17 cellular contexts compared by ENCODE assay signal in genomic region chr9:130315446-130316226, GRCh38. TPM values are rescaled to one million over a fixed set of nuclear protein-coding genes. Genes with fewer than 3 reads are reported as not detected.
A peak's percentile ranks its signal among the peaks of the same experiment; 100 is the strongest.
DNase-seq lines count a peak whose midpoint lies in the region; ATAC-seq and TF ChIP-seq lines count a peak whose summit lies in the region.
"Had no signal": no experiment of that assay in that cellular context is flagged by ENCODE, and none has a peak within 500 bp of the region (broad histone marks: within the 10 kb centered on the region; RNA-seq: fewer than 3 reads in every experiment).

No MANE protein-coding gene starts in this region.

- no peak for TF ChIP-seq POLR2A in esophagus squamous epithelium (IDR thresholded peaks at IDR 0.05)
- TF ChIP-seq POLR2A in lower leg skin (IDR thresholded peaks at IDR 0.05): no peak

- peak overlapping the region in 3 of 4 donors; percentile 72 to 86 (median 82) for H3K27ac ChIP-seq in esophagus squamous epithelium
- H3K27ac ChIP-seq in muscle layer of colon (ENCODE audit: low read depth, low read length): peak overlapping the region; percentile 49
- H3K27ac ChIP-seq: BLaER1 treated with 17β-estradiol and CSF1 and Interleukin-3, amounts not matched to agents 10 nM and 100 nM; PC-9 had no signal

- TF ChIP-seq CTCF in esophagus squamous epithelium (IDR thresholded peaks at IDR 0.05): no peak
- no peak for TF ChIP-seq CTCF in lower leg skin (IDR thresholded peaks at IDR 0.05)
- no peak for TF ChIP-seq CTCF in type B pancreatic cell (conservative IDR thresholded peaks at IDR 0.05)

- WGBS in esophagus squamous epithelium, 2 donors: 52 to 72% methylated on average over 8 of the region's 13 CpGs
- WGBS in lower leg skin, 2 donors: 77 to 82% methylated on average over 11 to 13 of the region's 13 CpGs

- H3K27me3 Mint-ChIP-seq in type B pancreatic cell: peaks cover 28% of the 10 kb centered on the region

- H3K27ac Mint-ChIP-seq in type B pancreatic cell: no peak overlapping the region

- DNase-seq in left ventricle myocardium superior: peak; percentile 23
- no peak for DNase-seq in cardiac septum (ENCODE audit: low spot score)
- no peak for DNase-seq in esophagus squamous epithelium (lab: John Stamatoyannopoulos, UW)
- DNase-seq in lower leg skin (ENCODE audit: low spot score in 2 of 2): no peak
- DNase-seq in type B pancreatic cell (ENCODE audit: extremely low spot score, unreplicated experiment): no peak
- DNase-seq in NCI-H2196 treated with DMSO at 0.1 percent for 48 hours (lab: John Stamatoyannopoulos, UW; ENCODE audit: unreplicated experiment): no peak
- DNase-seq: 8988T, EL, KBM-7, NCI-H1092, NCI-H226, PC-9, SHP77 had no signal

- H3K36me3 ChIP-seq in esophagus squamous epithelium: no peaks in the 10 kb centered on the region
- peaks cover 16% of the 10 kb centered on the region for H3K36me3 ChIP-seq in muscle layer of colon (ENCODE audit: insufficient read depth, low read length)
- H3K36me3 ChIP-seq: BLaER1 treated with 17β-estradiol and CSF1 and Interleukin-3, amounts not matched to agents 10 nM and 100 nM had no signal

- peaks cover 9% of the 10 kb centered on the region for H3K4me1 Mint-ChIP-seq in type B pancreatic cell (ENCODE audit: unreplicated experiment)

- no peaks in the 10 kb centered on the region for H3K36me3 Mint-ChIP-seq in type B pancreatic cell

- intact Hi-C loops in left ventricle myocardium superior (cut with micrococcal nuclease) (no loop called here), cardiac septum (cut with DNase I) (no loop called here), esophagus squamous epithelium (cut with DNase I) (no loop called here), lower leg skin (cut with DNase I; ENCODE audit: low total_unique reads) (no loop called here)

- no peak for ATAC-seq in left ventricle myocardium superior
- no peak for ATAC-seq in HG03196 (IDR thresholded peaks at IDR 0.05; ENCODE audit: unreplicated experiment)

- H3K4me3 ChIP-seq in esophagus squamous epithelium: no peak overlapping the region
- H3K4me3 ChIP-seq in muscle layer of colon (ENCODE audit: low read depth in 1 of 2, low read length in 2 of 2): no peak overlapping the region
- no peak overlapping the region for H3K4me3 ChIP-seq in lower leg skin (ENCODE audit: low read depth, poor library complexity, severe bottlenecking)
- H3K4me3 ChIP-seq: BLaER1 treated with 17β-estradiol and CSF1 and Interleukin-3, amounts not matched to agents 10 nM and 100 nM; PC-9 had no signal

- H3K27me3 ChIP-seq in esophagus squamous epithelium (peaks cover 0 to 36% (median 0%) of the 10 kb centered on the region in 4 donors), muscle layer of colon (ENCODE audit: control insufficient read depth in 1 of 2, insufficient read depth in 2 of 2, low read length in 2 of 2) (no peaks in the 10 kb centered on the region)
- H3K27me3 ChIP-seq: BLaER1 treated with 17β-estradiol and CSF1 and Interleukin-3, amounts not matched to agents 10 nM and 100 nM had no signal

- H3K9me3 ChIP-seq in esophagus squamous epithelium (no peaks in the 10 kb centered on the region), muscle layer of colon (ENCODE audit: low read length) (no peaks in the 10 kb centered on the region)
- H3K9me3 ChIP-seq: BLaER1 treated with 17β-estradiol and CSF1 and Interleukin-3, amounts not matched to agents 10 nM and 100 nM had no signal

- peaks cover 0 to 50% (median 13%) of the 10 kb centered on the region in 3 donors for H3K4me1 ChIP-seq in esophagus squamous epithelium
- peaks cover 34% of the 10 kb centered on the region for H3K4me1 ChIP-seq in muscle layer of colon (ENCODE audit: insufficient read depth, low read length)

- no peaks in the 10 kb centered on the region for H3K9me3 Mint-ChIP-seq in type B pancreatic cell

- no peak overlapping the region for H3K9ac ChIP-seq in muscle layer of colon (ENCODE audit: low read length)
- H3K9ac ChIP-seq: BLaER1 treated with 17β-estradiol and CSF1 and Interleukin-3, amounts not matched to agents 10 nM and 100 nM had no signal

- H3K4me3 Mint-ChIP-seq in type B pancreatic cell: no peak overlapping the region

RNA-seq across cellular contexts. Expression of gene HMCN2, which starts 50.1 kb away (rescaled TPM):
- 7.3 TPM for total RNA-seq in left ventricle myocardium superior
- 5.3 TPM for total RNA-seq in cardiac septum
- 1 to 10 TPM in 1 of 4 donors, under 1 TPM in 3; 0.53 to 4.8 (median 0.78) TPM for total RNA-seq in esophagus squamous epithelium
- total RNA-seq in lower leg skin: 1 to 10 TPM; 1.9 to 4.3 (median 3.0) TPM
- 0.12 and 0.86 TPM in 2 replicates for total RNA-seq in type B pancreatic cell (ENCODE audit: low replicate concordance)
- total RNA-seq: M059J had no signal
